Comparison of ENCODE assay signal across 1 cellular context in genomic region chr14:39912192-39913100, GRCh38.
A peak's percentile ranks its signal among the peaks of the same experiment; 100 is the strongest.
TF ChIP-seq lines count a peak whose summit lies in the region.

No MANE protein-coding gene starts in this region.

TF ChIP-seq in GM12878, 131 proteins besides CTCF, POLR2A, EP300 and RAD21 (continued from another document and continues in another):
- TF ChIP-seq, protein P1, sequence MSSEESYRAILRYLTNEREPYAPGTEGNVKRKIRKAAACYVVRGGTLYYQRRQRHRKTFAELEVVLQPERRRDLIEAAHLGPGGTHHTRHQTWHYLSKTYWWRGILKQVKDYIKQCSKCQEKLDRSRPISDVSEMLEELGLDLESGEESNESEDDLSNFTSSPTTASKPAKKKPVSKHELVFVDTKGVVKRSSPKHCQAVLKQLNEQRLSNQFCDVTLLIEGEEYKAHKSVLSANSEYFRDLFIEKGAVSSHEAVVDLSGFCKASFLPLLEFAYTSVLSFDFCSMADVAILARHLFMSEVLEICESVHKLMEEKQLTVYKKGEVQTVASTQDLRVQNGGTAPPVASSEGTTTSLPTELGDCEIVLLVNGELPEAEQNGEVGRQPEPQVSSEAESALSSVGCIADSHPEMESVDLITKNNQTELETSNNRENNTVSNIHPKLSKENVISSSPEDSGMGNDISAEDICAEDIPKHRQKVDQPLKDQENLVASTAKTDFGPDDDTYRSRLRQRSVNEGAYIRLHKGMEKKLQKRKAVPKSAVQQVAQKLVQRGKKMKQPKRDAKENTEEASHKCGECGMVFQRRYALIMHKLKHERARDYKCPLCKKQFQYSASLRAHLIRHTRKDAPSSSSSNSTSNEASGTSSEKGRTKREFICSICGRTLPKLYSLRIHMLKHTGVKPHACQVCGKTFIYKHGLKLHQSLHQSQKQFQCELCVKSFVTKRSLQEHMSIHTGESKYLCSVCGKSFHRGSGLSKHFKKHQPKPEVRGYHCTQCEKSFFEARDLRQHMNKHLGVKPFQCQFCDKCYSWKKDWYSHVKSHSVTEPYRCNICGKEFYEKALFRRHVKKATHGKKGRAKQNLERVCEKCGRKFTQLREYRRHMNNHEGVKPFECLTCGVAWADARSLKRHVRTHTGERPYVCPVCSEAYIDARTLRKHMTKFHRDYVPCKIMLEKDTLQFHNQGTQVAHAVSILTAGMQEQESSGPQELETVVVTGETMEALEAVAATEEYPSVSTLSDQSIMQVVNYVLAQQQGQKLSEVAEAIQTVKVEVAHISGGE (CRISPR knock-in tag; IDR thresholded peaks at IDR 0.05) = no peak
- TF ChIP-seq, protein P2, sequence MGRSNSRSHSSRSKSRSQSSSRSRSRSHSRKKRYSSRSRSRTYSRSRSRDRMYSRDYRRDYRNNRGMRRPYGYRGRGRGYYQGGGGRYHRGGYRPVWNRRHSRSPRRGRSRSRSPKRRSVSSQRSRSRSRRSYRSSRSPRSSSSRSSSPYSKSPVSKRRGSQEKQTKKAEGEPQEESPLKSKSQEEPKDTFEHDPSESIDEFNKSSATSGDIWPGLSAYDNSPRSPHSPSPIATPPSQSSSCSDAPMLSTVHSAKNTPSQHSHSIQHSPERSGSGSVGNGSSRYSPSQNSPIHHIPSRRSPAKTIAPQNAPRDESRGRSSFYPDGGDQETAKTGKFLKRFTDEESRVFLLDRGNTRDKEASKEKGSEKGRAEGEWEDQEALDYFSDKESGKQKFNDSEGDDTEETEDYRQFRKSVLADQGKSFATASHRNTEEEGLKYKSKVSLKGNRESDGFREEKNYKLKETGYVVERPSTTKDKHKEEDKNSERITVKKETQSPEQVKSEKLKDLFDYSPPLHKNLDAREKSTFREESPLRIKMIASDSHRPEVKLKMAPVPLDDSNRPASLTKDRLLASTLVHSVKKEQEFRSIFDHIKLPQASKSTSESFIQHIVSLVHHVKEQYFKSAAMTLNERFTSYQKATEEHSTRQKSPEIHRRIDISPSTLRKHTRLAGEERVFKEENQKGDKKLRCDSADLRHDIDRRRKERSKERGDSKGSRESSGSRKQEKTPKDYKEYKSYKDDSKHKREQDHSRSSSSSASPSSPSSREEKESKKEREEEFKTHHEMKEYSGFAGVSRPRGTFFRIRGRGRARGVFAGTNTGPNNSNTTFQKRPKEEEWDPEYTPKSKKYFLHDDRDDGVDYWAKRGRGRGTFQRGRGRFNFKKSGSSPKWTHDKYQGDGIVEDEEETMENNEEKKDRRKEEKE (IDR thresholded peaks at IDR 0.05) = no peak
- TF ChIP-seq ATF7 (IDR thresholded peaks at IDR 0.05; ENCODE audit: low read depth) (0 out of 2 replicates have a peak, but pooled peaks have one; percentile 44), DPF2 (IDR thresholded peaks at IDR 0.05) (0 out of 2 replicates have a peak, but pooled peaks have one; percentile 63), POLR2AphosphoS2 (IDR thresholded peaks at IDR 0.05; ENCODE audit: low read depth, low read length) (no peak), ZBTB40 (IDR thresholded peaks at IDR 0.05; ENCODE audit: borderline replicate concordance) (no peak), CREB1 (IDR thresholded peaks at IDR 0.05; ENCODE audit: low read depth) (peak; percentile 53; the same call in 1 of the 2 replicates), ZBED1 (IDR thresholded peaks at IDR 0.05; ENCODE audit: borderline replicate concordance) (peak; percentile 84; the same call in 1 of the 2 replicates), REST (IDR thresholded peaks at IDR 0.05; ENCODE audit: low read depth, low read length) (no peak), NR2F1 (conservative IDR thresholded peaks at IDR 0.05) (peak; percentile 77), CHD2 (IDR thresholded peaks at IDR 0.05; ENCODE audit: borderline replicate concordance, low read depth, low read length) (no peak), SPI1 (IDR thresholded peaks at IDR 0.05; ENCODE audit: borderline replicate concordance, insufficient read depth, low read depth, low read length) (peak; percentile 9; the same call in 1 of the 2 replicates), CUX1 (IDR thresholded peaks at IDR 0.05; ENCODE audit: insufficient replicate concordance, low read depth, low read length) (no peak), CBX3 (IDR thresholded peaks at IDR 0.05; ENCODE audit: borderline replicate concordance, low read depth) (no peak), SRF (IDR thresholded peaks at IDR 0.05; ENCODE audit: low read depth in 2 of 2, low read length in 2 of 2) (peak in 1 of 2 experiments; percentile 25; a peak in 1 of 4 replicates), ZNF207 (IDR thresholded peaks at IDR 0.05; ENCODE audit: borderline replicate concordance) (no peak), MTA3 (IDR thresholded peaks at IDR 0.05; ENCODE audit: borderline replicate concordance, low read length) (peak; percentile 90), SREBF2 (IDR thresholded peaks at IDR 0.05; ENCODE audit: low read length) (no peak), SUPT20H (IDR thresholded peaks at IDR 0.05; ENCODE audit: borderline replicate concordance, control insufficient read depth, low read depth, low read length) (no peak), KDM1A (IDR thresholded peaks at IDR 0.05; ENCODE audit: borderline replicate concordance) (no peak), FOS (IDR thresholded peaks at IDR 0.05; ENCODE audit: borderline replicate concordance, extremely low read depth, insufficient read length) (no peak), TARDBP (IDR thresholded peaks at IDR 0.05; ENCODE audit: borderline replicate concordance) (no peak), RFX5 (IDR thresholded peaks at IDR 0.05; ENCODE audit: low read depth, low read length) (no peak), SMAD5 (IDR thresholded peaks at IDR 0.05; ENCODE audit: low read depth) (no peak), LARP7 (IDR thresholded peaks at IDR 0.05) (no peak)
- TF ChIP-seq, protein P3, sequence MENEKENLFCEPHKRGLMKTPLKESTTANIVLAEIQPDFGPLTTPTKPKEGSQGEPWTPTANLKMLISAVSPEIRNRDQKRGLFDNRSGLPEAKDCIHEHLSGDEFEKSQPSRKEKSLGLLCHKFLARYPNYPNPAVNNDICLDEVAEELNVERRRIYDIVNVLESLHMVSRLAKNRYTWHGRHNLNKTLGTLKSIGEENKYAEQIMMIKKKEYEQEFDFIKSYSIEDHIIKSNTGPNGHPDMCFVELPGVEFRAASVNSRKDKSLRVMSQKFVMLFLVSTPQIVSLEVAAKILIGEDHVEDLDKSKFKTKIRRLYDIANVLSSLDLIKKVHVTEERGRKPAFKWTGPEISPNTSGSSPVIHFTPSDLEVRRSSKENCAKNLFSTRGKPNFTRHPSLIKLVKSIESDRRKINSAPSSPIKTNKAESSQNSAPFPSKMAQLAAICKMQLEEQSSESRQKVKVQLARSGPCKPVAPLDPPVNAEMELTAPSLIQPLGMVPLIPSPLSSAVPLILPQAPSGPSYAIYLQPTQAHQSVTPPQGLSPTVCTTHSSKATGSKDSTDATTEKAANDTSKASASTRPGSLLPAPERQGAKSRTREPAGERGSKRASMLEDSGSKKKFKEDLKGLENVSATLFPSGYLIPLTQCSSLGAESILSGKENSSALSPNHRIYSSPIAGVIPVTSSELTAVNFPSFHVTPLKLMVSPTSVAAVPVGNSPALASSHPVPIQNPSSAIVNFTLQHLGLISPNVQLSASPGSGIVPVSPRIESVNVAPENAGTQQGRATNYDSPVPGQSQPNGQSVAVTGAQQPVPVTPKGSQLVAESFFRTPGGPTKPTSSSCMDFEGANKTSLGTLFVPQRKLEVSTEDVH (IDR thresholded peaks at IDR 0.05; ENCODE audit: low read depth, partially characterized antibody) = no peak
- TF ChIP-seq, protein P4, sequence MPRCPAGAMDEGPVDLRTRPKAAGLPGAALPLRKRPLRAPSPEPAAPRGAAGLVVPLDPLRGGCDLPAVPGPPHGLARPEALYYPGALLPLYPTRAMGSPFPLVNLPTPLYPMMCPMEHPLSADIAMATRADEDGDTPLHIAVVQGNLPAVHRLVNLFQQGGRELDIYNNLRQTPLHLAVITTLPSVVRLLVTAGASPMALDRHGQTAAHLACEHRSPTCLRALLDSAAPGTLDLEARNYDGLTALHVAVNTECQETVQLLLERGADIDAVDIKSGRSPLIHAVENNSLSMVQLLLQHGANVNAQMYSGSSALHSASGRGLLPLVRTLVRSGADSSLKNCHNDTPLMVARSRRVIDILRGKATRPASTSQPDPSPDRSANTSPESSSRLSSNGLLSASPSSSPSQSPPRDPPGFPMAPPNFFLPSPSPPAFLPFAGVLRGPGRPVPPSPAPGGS (IDR thresholded peaks at IDR 0.05; ENCODE audit: borderline replicate concordance, insufficient read depth, low read depth, low read length, poor library complexity, severe bottlenecking) = peak; percentile 72
- TF ChIP-seq, protein P5, sequence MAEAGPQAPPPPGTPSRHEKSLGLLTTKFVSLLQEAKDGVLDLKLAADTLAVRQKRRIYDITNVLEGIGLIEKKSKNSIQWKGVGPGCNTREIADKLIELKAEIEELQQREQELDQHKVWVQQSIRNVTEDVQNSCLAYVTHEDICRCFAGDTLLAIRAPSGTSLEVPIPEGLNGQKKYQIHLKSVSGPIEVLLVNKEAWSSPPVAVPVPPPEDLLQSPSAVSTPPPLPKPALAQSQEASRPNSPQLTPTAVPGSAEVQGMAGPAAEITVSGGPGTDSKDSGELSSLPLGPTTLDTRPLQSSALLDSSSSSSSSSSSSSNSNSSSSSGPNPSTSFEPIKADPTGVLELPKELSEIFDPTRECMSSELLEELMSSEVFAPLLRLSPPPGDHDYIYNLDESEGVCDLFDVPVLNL (IDR thresholded peaks at IDR 0.05; ENCODE audit: low read depth, low read length) = no peak
